ENCODE assay signal across 11 cellular contexts in the genomic region with DNA sequence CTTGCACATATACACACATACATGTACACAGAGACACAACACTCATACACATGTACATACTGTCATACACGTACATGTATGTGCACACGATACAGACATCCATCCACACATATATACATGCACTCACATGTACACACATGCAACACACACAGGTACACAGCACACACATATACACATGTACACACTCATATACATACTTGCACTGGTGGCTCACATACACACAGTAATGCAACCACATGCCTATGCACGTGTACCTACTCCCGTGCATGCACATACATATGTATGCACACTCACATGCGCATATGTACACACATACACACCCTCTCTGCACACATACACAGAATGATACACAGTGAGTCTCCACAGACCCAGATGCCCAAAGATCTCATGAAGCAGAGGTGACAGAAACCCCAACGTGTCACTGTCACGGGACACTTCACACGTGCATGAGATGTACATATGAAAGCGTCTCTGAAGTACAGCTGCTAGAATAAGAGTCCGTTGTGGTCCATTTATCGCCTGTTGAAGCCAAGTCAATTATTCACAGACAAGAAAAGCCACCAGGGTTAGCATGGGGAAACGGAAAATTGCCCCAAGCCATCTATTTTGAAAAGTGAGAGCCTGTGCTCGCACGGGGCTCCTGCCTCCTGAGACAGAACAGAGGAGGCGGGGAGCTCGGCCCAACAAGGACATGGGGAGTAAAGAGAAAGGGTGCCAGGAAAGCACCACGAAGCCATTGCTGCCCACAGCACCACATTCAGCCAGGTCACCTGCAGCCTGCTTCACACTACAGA. TPM values are rescaled to one million over a fixed set of nuclear protein-coding genes. Genes with fewer than 3 reads are reported as not detected.
DNase-seq lines count a peak whose midpoint lies in the region; ATAC-seq and TF ChIP-seq lines count a peak whose summit lies in the region.
"Had no signal": no experiment of that assay in that cellular context is flagged by ENCODE, and none has a peak within 500 bp of the region (broad histone marks: within the 10 kb centered on the region; RNA-seq: fewer than 3 reads in every experiment).

No MANE protein-coding gene starts in this region.

- TF ChIP-seq EP300 in suprapubic skin (IDR thresholded peaks at IDR 0.05), result no peak

- ATAC-seq in GM18517 (IDR thresholded peaks at IDR 0.05; ENCODE audit: unreplicated experiment) (peak; percentile 51), GM21515 (IDR thresholded peaks at IDR 0.05; ENCODE audit: unreplicated experiment) (peak; percentile 24), HG03159 (IDR thresholded peaks at IDR 0.05; ENCODE audit: unreplicated experiment) (peak; percentile 44), psoas muscle (no peak), left colon (no peak), upper lobe of right lung (no peak)
- ATAC-seq: activated CD4-positive, alpha-beta T cell treated with anti-CD3 and anti-CD28 coated beads for 36 hours had no signal

- no peaks in the 10 kb centered on the region for H3K9me3 ChIP-seq in psoas muscle
- no peaks in the 10 kb centered on the region for H3K9me3 ChIP-seq in upper lobe of right lung
- H3K9me3 ChIP-seq in suprapubic skin, result no peaks in the 10 kb centered on the region

- no peak overlapping the region for H3K4me3 ChIP-seq in psoas muscle
- no peak overlapping the region for H3K4me3 ChIP-seq in upper lobe of right lung
- no peak overlapping the region for H3K4me3 ChIP-seq in suprapubic skin

- TF ChIP-seq POLR2A in suprapubic skin (IDR thresholded peaks at IDR 0.05), result no peak

- 78 to 88% (median 85%) methylated on average over 17 of the region's 17 CpGs for WGBS in psoas muscle, 3 donors
- WGBS in suprapubic skin, result 90% methylated on average over 17 of the region's 17 CpGs

- intact Hi-C loops in psoas muscle (cut with DNase I) (no loop called here), left colon (cut with DNase I, micrococcal nuclease) (no loop called here), upper lobe of right lung (cut with DNase I) (no loop called here)

- TF ChIP-seq CTCF in psoas muscle (IDR thresholded peaks at IDR 0.05), result no peak
- no peak for TF ChIP-seq CTCF in upper lobe of right lung (IDR thresholded peaks at IDR 0.05)
- TF ChIP-seq CTCF in suprapubic skin (IDR thresholded peaks at IDR 0.05), result no peak

- H3K27ac ChIP-seq in psoas muscle (no peak overlapping the region), upper lobe of right lung (no peak overlapping the region), suprapubic skin (no peak overlapping the region)

- H3K27me3 ChIP-seq in psoas muscle (ENCODE audit: insufficient read depth in 3 of 3, low read length in 2 of 3) (no peaks in the 10 kb centered on the region), upper lobe of right lung (no peaks in the 10 kb centered on the region), suprapubic skin (no peaks in the 10 kb centered on the region)

- DNase-seq in epidermal melanocyte (ENCODE audit: insufficient read length, low spot score) (peak; percentile 58), psoas muscle (no peak), left colon (no peak), upper lobe of right lung (no peak), suprapubic skin (ENCODE audit: low spot score in 2 of 2) (no peak)
- DNase-seq: activated CD4-positive, alpha-beta T cell treated with anti-CD3 and anti-CD28 coated beads for 36 hours; DMS79 treated with DMSO at 0.1 percent for 48 hours; NCI-H82 had no signal

- no peaks in the 10 kb centered on the region for H3K36me3 ChIP-seq in psoas muscle (ENCODE audit: insufficient read depth in 1 of 2, low read depth in 1 of 2)
- peaks cover 41% of the 10 kb centered on the region for H3K36me3 ChIP-seq in upper lobe of right lung
- peaks cover 17% of the 10 kb centered on the region for H3K36me3 ChIP-seq in suprapubic skin

- H3K4me1 ChIP-seq in psoas muscle (peaks cover 11% of the 10 kb centered on the region), upper lobe of right lung (peaks cover 39% of the 10 kb centered on the region), suprapubic skin (peaks cover 28% of the 10 kb centered on the region)

RNA-seq across cellular contexts. Expression of a gene that starts 24.9 kb away (rescaled TPM):
- total RNA-seq in psoas muscle, result 1 to 10 TPM; 4.7 to 6.2 (median 6.1) TPM
- polyA plus RNA-seq in psoas muscle, result 1 to 10 TPM; 2.4 to 4.2 (median 3.4) TPM
- 10 to 100 TPM; 13.8 to 16.7 TPM for total RNA-seq in left colon
- total RNA-seq in upper lobe of right lung, result 690 TPM
- 10 to 100 TPM; 11.3 to 21.0 (median 13.8) TPM for total RNA-seq in suprapubic skin

RNA-seq across cellular contexts. Expression of a gene that starts 53.6 kb away (rescaled TPM):
- total RNA-seq in psoas muscle, result not detected
- under 1 TPM in 2 of 3 donors, not detected in 1; under 0.01 to 0.01 TPM for polyA plus RNA-seq in psoas muscle
- not detected for total RNA-seq in left colon
- total RNA-seq in upper lobe of right lung, result 0.52 TPM
- under 1 TPM in 1 of 4 donors, not detected in 3; 0.16 TPM for total RNA-seq in suprapubic skin
- total RNA-seq: activated CD4-positive, alpha-beta T cell treated with anti-CD3 and anti-CD28 coated beads for 36 hours had no signal

Comparison
In these comparisons a context has a peak if more than half of its experiments do, and no peak if none do; other contexts are left out.
1. ATAC-seq: peak in GM18517 (single experiment), GM21515 (single experiment) and HG03159 (single experiment); none in psoas muscle (0 of 4), left colon (single experiment) and upper lobe of right lung (single experiment).
2. RNA of a gene that starts 24.9 kb away (total RNA-seq): 690 TPM in upper lobe of right lung (single experiment); 13.8 to 16.7 TPM in left colon, 11.3 to 21.0 TPM in suprapubic skin and 4.7 to 6.2 TPM in psoas muscle; every median in the first group is over 10 times any median in the second.